Comparison of ENCODE assay signal across 10 cellular contexts in the genomic region with DNA sequence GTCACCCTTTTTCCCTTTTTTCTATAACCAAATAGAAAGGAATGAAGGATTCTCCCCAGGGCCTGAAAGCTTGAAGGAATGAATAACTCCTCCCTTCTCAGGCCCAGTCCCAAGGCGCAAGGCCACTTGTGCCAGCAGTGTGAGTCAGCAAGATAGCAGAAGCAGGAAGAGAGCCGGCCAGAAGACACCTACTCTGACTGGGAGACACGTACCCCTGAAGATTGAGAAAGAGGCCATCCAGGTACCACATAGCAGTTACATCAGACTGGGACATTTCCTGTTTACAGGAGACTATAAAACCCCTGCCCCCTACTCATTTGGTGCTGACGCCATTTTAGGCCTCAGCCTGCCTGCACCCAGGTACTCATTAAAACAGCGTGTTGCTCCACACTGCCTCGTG.
DNase-seq lines count a peak whose midpoint lies in the region; ATAC-seq, FAIRE-seq and TF ChIP-seq lines count a peak whose summit lies in the region.
"Had no signal": no experiment of that assay in that cellular context is flagged by ENCODE, and none has a peak within 500 bp of the region (broad histone marks: within the 10 kb centered on the region; RNA-seq: fewer than 3 reads in every experiment).

No MANE protein-coding gene starts in this region.

- H3K36me3 Mint-ChIP-seq in activated CD4-positive, alpha-beta T cell treated with anti-CD3 and anti-CD28 coated beads, Interleukin-2, amount 10 ng/mL, durations not matched to agents 24 days and 14 days (ENCODE audit: low read depth) = no peaks in the 10 kb centered on the region
- H3K36me3 Mint-ChIP-seq: CD8-positive, alpha-beta T cell had no signal

- TF ChIP-seq CTCF in K562 (IDR thresholded peaks at IDR 0.05 in 2 of 3, conservative IDR thresholded peaks at IDR 0.05 in 1 of 3; ENCODE audit: insufficient read depth in 2 of 3, low read depth in 1 of 3, low read length in 3 of 3) (no peak), keratinocyte (optimal IDR thresholded peaks at IDR 0.05 in 1 of 3, IDR thresholded peaks at IDR 0.05 in 1 of 3, conservative IDR thresholded peaks at IDR 0.05 in 1 of 3; ENCODE audit: extremely low read depth in 1 of 3, insufficient read depth in 2 of 3, low read length in 3 of 3) (no peak), smooth muscle cell (IDR thresholded peaks at IDR 0.05; ENCODE audit: borderline replicate concordance, insufficient read depth, poor library complexity, severe bottlenecking) (no peak), GM10266 (IDR thresholded peaks at IDR 0.05; ENCODE audit: control insufficient read depth, insufficient read depth, low read depth, missing control alignments) (no peak)

- POLR2A ChIA-PET in K562 (lab: Yijun Ruan, JAX) = no interaction called here

- BruUV-seq in K562 (replicated peaks; lab: Mats Ljungman, UMichigan) = no TSS peak

- H3K4me1 Mint-ChIP-seq in activated CD4-positive, alpha-beta T cell treated with anti-CD3 and anti-CD28 coated beads, Interleukin-2, amount 10 ng/mL, durations not matched to agents 24 days and 14 days = no peaks in the 10 kb centered on the region

- peaks cover 53% of the 10 kb centered on the region for H3K36me3 ChIP-seq in K562 (ENCODE audit: control insufficient read depth, insufficient read depth, low read length)
- no peaks in the 10 kb centered on the region for H3K36me3 ChIP-seq in keratinocyte (ENCODE audit: control insufficient read depth in 2 of 2, extremely low read depth in 1 of 2, insufficient read depth in 2 of 2, low read length in 2 of 2)
- H3K36me3 ChIP-seq in smooth muscle cell (ENCODE audit: low read depth) = no peaks in the 10 kb centered on the region

- DNase-seq in AG20443 (ENCODE audit: low spot score) = peak; percentile 27
- DNase-seq in LHCN-M2 (ENCODE audit: low read depth) = peak; percentile 22
- peak in 1 of 4 experiments; percentile 79 for DNase-seq in K562 (ENCODE audit: extremely low read depth in 1 of 4, low spot score in 3 of 4)
- DNase-seq in keratinocyte (ENCODE audit: low read depth, low spot score) = no peak
- DNase-seq in smooth muscle cell (lab: John Stamatoyannopoulos, UW; ENCODE audit: unreplicated experiment) = no peak
- no peak for DNase-seq in activated CD4-positive, alpha-beta T cell treated with anti-CD3 and anti-CD28 coated beads, Interleukin-2, amount 10 ng/mL, durations not matched to agents 24 days and 14 days
- no peak for DNase-seq in hypothalamus (lab: John Stamatoyannopoulos, UW)
- DNase-seq in GM10266 (ENCODE audit: extremely low spot score) = no peak
- DNase-seq: CD8-positive, alpha-beta T cell had no signal

- H3K4me2 ChIP-seq in K562 (ENCODE audit: insufficient read depth, low read length) (0 out of 2 replicates have a peak overlapping the region, but pooled peaks have one; percentile 13), keratinocyte (ENCODE audit: control insufficient read depth, extremely low read depth, insufficient read depth, low read depth, low read length) (peak overlapping the region; percentile 32), smooth muscle cell (no peak overlapping the region)

- TF ChIP-seq RAD21 in K562 (CRISPR knock-in tag; conservative IDR thresholded peaks at IDR 0.05 in 1 of 2, IDR thresholded peaks at IDR 0.05 in 1 of 2) = no peak; a peak in 1 of 4 replicates

- no peak for TF ChIP-seq EP300 in K562 (IDR thresholded peaks at IDR 0.05; ENCODE audit: low read length)

- no peak overlapping the region for H3K4me3 Mint-ChIP-seq in activated CD4-positive, alpha-beta T cell treated with anti-CD3 and anti-CD28 coated beads, Interleukin-2, amount 10 ng/mL, durations not matched to agents 24 days and 14 days
- H3K4me3 Mint-ChIP-seq: CD8-positive, alpha-beta T cell had no signal

- 47% methylated on average over 6 of the region's 6 CpGs for WGBS in K562 (ENCODE audit: insufficient coverage, low coverage, missing lambda C conversion rate)
- WGBS in smooth muscle cell (ENCODE audit: low lambda C conversion rate) = 48% methylated on average over 6 of the region's 6 CpGs

- H3K27ac Mint-ChIP-seq in activated CD4-positive, alpha-beta T cell treated with anti-CD3 and anti-CD28 coated beads, Interleukin-2, amount 10 ng/mL, durations not matched to agents 24 days and 14 days = no peak overlapping the region
- H3K27ac Mint-ChIP-seq: CD8-positive, alpha-beta T cell had no signal

- H3K9me1 ChIP-seq in K562 (ENCODE audit: control insufficient read depth, insufficient read depth, low read length) (no peaks in the 10 kb centered on the region), keratinocyte (ENCODE audit: control insufficient read depth, extremely low read depth, insufficient read depth, low read length) (no peaks in the 10 kb centered on the region)

- H2AFZ ChIP-seq in K562 (ENCODE audit: low read depth, low read length) (no peak overlapping the region), keratinocyte (ENCODE audit: control insufficient read depth, low read length) (peak overlapping the region; percentile 82), smooth muscle cell (ENCODE audit: low read depth) (no peak overlapping the region)

- H3K9ac ChIP-seq in K562 (ENCODE audit: insufficient read depth in 1 of 2, low read depth in 2 of 2, low read length in 2 of 2) (no peak overlapping the region), keratinocyte (ENCODE audit: control insufficient read depth, extremely low read depth, insufficient read depth, low read length) (peak overlapping the region; percentile 22), smooth muscle cell (ENCODE audit: low read depth) (no peak overlapping the region)

- H3K4me3 ChIP-seq in K562 (no peak overlapping the region), keratinocyte (ENCODE audit: control insufficient read depth in 2 of 3, extremely low read depth in 1 of 3, insufficient read depth in 2 of 3, low read depth in 1 of 3, low read length in 3 of 3) (no peak overlapping the region), smooth muscle cell (no peak overlapping the region)
- H3K4me3 ChIP-seq: SK-N-MC had no signal

- H3K9me3 ChIP-seq in K562 (replicated peaks; ENCODE audit: control insufficient read depth, insufficient read depth, low read depth, low read length) (peaks cover 2% of the 10 kb centered on the region; the same call in 1 of the 2 replicates), keratinocyte (ENCODE audit: control insufficient read depth, low read depth, low read length) (no peaks in the 10 kb centered on the region), smooth muscle cell (replicated peaks; ENCODE audit: low read depth) (no peaks in the 10 kb centered on the region)

- H3K79me2 ChIP-seq in K562 (ENCODE audit: control insufficient read depth, insufficient read depth, low read length) (peaks cover 64% of the 10 kb centered on the region), keratinocyte (ENCODE audit: control insufficient read depth, insufficient read depth, low read length) (no peaks in the 10 kb centered on the region), smooth muscle cell (ENCODE audit: low read depth) (no peaks in the 10 kb centered on the region)

- peaks cover 3% of the 10 kb centered on the region for H3K27me3 Mint-ChIP-seq in activated CD4-positive, alpha-beta T cell treated with anti-CD3 and anti-CD28 coated beads, Interleukin-2, amount 10 ng/mL, durations not matched to agents 24 days and 14 days

- dilution Hi-C loops in keratinocyte (cut with MboI; ENCODE audit: extremely low pct_ligation_motif_present, low sequenced_read_pairs) = no loop called here

- intact Hi-C loops in K562 (cut with micrococcal nuclease) = no loop called here
- intact Hi-C loops in activated CD4-positive, alpha-beta T cell treated with anti-CD3 and anti-CD28 coated beads, Interleukin-2, amount 10 ng/mL, durations not matched to agents 24 days and 14 days (cut with micrococcal nuclease) = no loop called here

- peaks cover 4% of the 10 kb centered on the region for H3F3A ChIP-seq in smooth muscle cell (ENCODE audit: low read depth)

- TF ChIP-seq POLR2A in K562 (conservative IDR thresholded peaks at IDR 0.05) = peak; percentile 51

- H3K4me1 ChIP-seq in K562 (replicated peaks in 1 of 2; ENCODE audit: control insufficient read depth in 2 of 2, insufficient read depth in 2 of 2, low read length in 2 of 2) = peaks cover 15 to 42% of the 10 kb centered on the region in 2 experiments
- H3K4me1 ChIP-seq in keratinocyte (ENCODE audit: control insufficient read depth, extremely low read depth, insufficient read depth, low read length) = peaks cover 8% of the 10 kb centered on the region
- no peaks in the 10 kb centered on the region for H3K4me1 ChIP-seq in smooth muscle cell (ENCODE audit: low read depth)

- in situ Hi-C loops in K562 (cut with MboI) = no loop called here

- H3K9me3 Mint-ChIP-seq in activated CD4-positive, alpha-beta T cell treated with anti-CD3 and anti-CD28 coated beads, Interleukin-2, amount 10 ng/mL, durations not matched to agents 24 days and 14 days = no peaks in the 10 kb centered on the region
- H3K9me3 Mint-ChIP-seq: CD8-positive, alpha-beta T cell had no signal

- H4K20me1 ChIP-seq in K562 (replicated peaks; ENCODE audit: control insufficient read depth, insufficient read depth, low read length) (no peaks in the 10 kb centered on the region), keratinocyte (ENCODE audit: control insufficient read depth, extremely low read depth, insufficient read depth, low read length) (no peaks in the 10 kb centered on the region), smooth muscle cell (ENCODE audit: low read depth) (no peaks in the 10 kb centered on the region)

- H3K27me3 ChIP-seq in K562 (ENCODE audit: control insufficient read depth in 2 of 2, insufficient read depth in 2 of 2, low read length in 2 of 2) = no peaks in the 10 kb centered on the region
- H3K27me3 ChIP-seq in keratinocyte (ENCODE audit: control insufficient read depth, extremely low read depth, insufficient read depth, low read length) = no peaks in the 10 kb centered on the region
- H3K27me3 ChIP-seq in smooth muscle cell (ENCODE audit: low read depth) = no peaks in the 10 kb centered on the region

- ATAC-seq in K562 = no peak
- ATAC-seq: CD8-positive, alpha-beta T cell had no signal

- peak overlapping the region; percentile 34; the same call in 1 of the 3 replicates for H3K27ac ChIP-seq in K562 (ENCODE audit: extremely low read depth, low read depth, low read length)
- peak overlapping the region; percentile 61 for H3K27ac ChIP-seq in keratinocyte (ENCODE audit: control insufficient read depth, insufficient read depth, low read length)
- no peak overlapping the region for H3K27ac ChIP-seq in smooth muscle cell (ENCODE audit: low read depth)
- H3K27ac ChIP-seq: SK-N-MC had no signal

- FAIRE-seq in K562 (lab: Jason Lieb, UNC) = peak; percentile 32
- FAIRE-seq in keratinocyte (lab: Jason Lieb, UNC) = no peak

- CTCF ChIA-PET in K562 (lab: Yijun Ruan, JAX; ENCODE audit: low intra/inter-chr PET ratio) = no interaction called here

TF ChIP-seq in K562, 482 proteins besides CTCF, POLR2A, EP300 and RAD21 (continues in another document):
- no peak for TF ChIP-seq ZSCAN29 (IDR thresholded peaks at IDR 0.05)

Comparison
In these comparisons a context has a peak if more than half of its experiments do, and no peak if none do; other contexts are left out.
1. DNase-seq: peak in AG20443 (single experiment) and LHCN-M2 (single experiment); none in keratinocyte (single experiment), smooth muscle cell (single experiment), activated CD4-positive, alpha-beta T cell treated with anti-CD3 and anti-CD28 coated beads, Interleukin-2, amount 10 ng/mL, durations not matched to agents 24 days and 14 days (single experiment), hypothalamus (0 of 51) and GM10266 (single experiment).